ENCODE assay signal across 9 cellular contexts in genomic region chr3:4906107-4906621, GRCh38.
DNase-seq lines count a peak whose midpoint lies in the region; ATAC-seq lines count a peak whose summit lies in the region.
"Had no signal": no experiment of that assay in that cellular context is flagged by ENCODE, and none has a peak within 500 bp of the region (broad histone marks: within the 10 kb centered on the region; RNA-seq: fewer than 3 reads in every experiment).

No MANE protein-coding gene starts in this region.

- DNase-seq in stimulated activated naive CD4-positive, alpha-beta T cell treated with Interleukin-2 at 50 U/mL for 16 hours (lab: John Stamatoyannopoulos, UW), result peak; percentile 29
- DNase-seq in stimulated activated naive CD4-positive, alpha-beta T cell (lab: John Stamatoyannopoulos, UW), result no peak
- DNase-seq in RKO (ENCODE audit: low spot score) (peak; percentile 64), Right ventricle myocardium inferior (ENCODE audit: missing footprints) (no peak), H4 (ENCODE audit: low spot score) (no peak), head of caudate nucleus (no peak)
- DNase-seq: activated naive CD4-positive, alpha-beta T cell treated with Interleukin-2 at 50 U/mL for 16 hours had no signal

- intact Hi-C loops in Right ventricle myocardium inferior (cut with DNase I), result no loop called here
- intact Hi-C loops in head of caudate nucleus (cut with DNase I), result no loop called here

- peak; percentile 94 for ATAC-seq in esophagus mucosa
- no peak for ATAC-seq in GM18873 (IDR thresholded peaks at IDR 0.05; ENCODE audit: low FRiP score, unreplicated experiment)
- no peak for ATAC-seq in Right ventricle myocardium inferior

Comparison
In these comparisons a context has a peak if more than half of its experiments do, and no peak if none do; other contexts are left out.
1. DNase-seq: peak in stimulated activated naive CD4-positive, alpha-beta T cell treated with Interleukin-2 at 50 U/mL for 16 hours (single experiment) and RKO (single experiment); none in stimulated activated naive CD4-positive, alpha-beta T cell (0 of 6), Right ventricle myocardium inferior (single experiment), H4 (single experiment) and head of caudate nucleus (0 of 42).